ENCODE assay signal across 23 cellular contexts in the genomic region with DNA sequence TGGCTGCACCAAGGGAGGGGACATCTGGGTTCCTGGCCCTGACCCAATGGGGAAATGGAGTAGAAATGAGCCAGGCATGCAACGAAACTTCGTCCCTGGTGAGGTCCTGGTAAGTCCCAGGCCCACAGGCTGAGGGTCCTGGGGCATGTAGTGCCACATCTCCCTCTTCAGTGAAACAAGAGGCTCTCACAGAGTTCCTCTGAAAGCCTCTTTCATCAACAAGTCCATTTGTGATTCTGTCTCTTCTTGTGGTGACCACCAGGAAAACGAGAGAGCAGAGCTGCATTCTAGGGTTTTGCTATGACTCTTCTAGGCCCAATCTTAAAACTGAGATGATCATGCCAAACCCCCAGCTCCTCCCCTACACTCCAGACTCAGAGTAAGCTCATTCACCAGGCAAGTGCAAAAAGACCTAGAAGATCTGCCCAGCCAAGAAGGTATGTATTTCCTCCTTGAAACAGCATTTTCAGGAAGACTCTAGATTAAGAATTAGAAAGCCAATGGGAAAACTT.
"Had no signal": no experiment of that assay in that cellular context is flagged by ENCODE, and none has a peak within 500 bp of the region (broad histone marks: within the 10 kb centered on the region; RNA-seq: fewer than 3 reads in every experiment).

No MANE protein-coding gene starts in this region.

- H3K27me3 ChIP-seq: colonic mucosa, gastrocnemius medialis, pancreas, right lobe of liver, testis had no signal

- H3K27ac ChIP-seq: colonic mucosa, gastrocnemius medialis, left ventricle myocardium inferior, lower lobe of right lung, pancreas, prostate gland, right lobe of liver, testis, transverse colon had no signal

- ATAC-seq: gastrocnemius medialis; left cardiac atrium; lower lobe of right lung; pancreas; right lobe of liver; stimulated activated memory B cell treated with anti-CD40 and anti-IgM and Interleukin-4, amounts not matched to agents 10 μg/mL and 1 μg/mL and 100 μg/mL, for 72 hours had no signal

- H3K9me3 ChIP-seq: colonic mucosa, gastrocnemius medialis, left ventricle myocardium inferior, lower lobe of right lung, pancreas, prostate gland, right lobe of liver, testis, transverse colon had no signal

- H3K27ac Mint-ChIP-seq: endodermal cell; immature natural killer cell; naive B cell; nephron; stimulated activated memory B cell treated with anti-CD40 and anti-IgM and Interleukin-4, amounts not matched to agents 10 μg/mL and 1 μg/mL and 100 μg/mL, for 72 hours had no signal

- H3K4me3 Mint-ChIP-seq: endodermal cell; immature natural killer cell; naive B cell; nephron; stimulated activated memory B cell treated with anti-CD40 and anti-IgM and Interleukin-4, amounts not matched to agents 10 μg/mL and 1 μg/mL and 100 μg/mL, for 72 hours had no signal

- H3K27me3 Mint-ChIP-seq: stimulated activated memory B cell treated with anti-CD40 and anti-IgM and Interleukin-4, amounts not matched to agents 10 μg/mL and 1 μg/mL and 100 μg/mL, for 72 hours had no signal

- H3K4me3 ChIP-seq: colonic mucosa, gastrocnemius medialis, left ventricle myocardium inferior, lower lobe of right lung, pancreas, prostate gland, right lobe of liver, testis, transverse colon had no signal

- H3K36me3 ChIP-seq: colonic mucosa, gastrocnemius medialis, left ventricle myocardium inferior, lower lobe of right lung, pancreas, prostate gland, right lobe of liver, transverse colon had no signal

- H3K36me3 Mint-ChIP-seq: immature natural killer cell; naive B cell; stimulated activated memory B cell treated with anti-CD40 and anti-IgM and Interleukin-4, amounts not matched to agents 10 μg/mL and 1 μg/mL and 100 μg/mL, for 72 hours had no signal

- H3K9me3 Mint-ChIP-seq: endodermal cell; immature natural killer cell; naive B cell; nephron; stimulated activated memory B cell treated with anti-CD40 and anti-IgM and Interleukin-4, amounts not matched to agents 10 μg/mL and 1 μg/mL and 100 μg/mL, for 72 hours had no signal

- H3K4me1 ChIP-seq: colonic mucosa, gastrocnemius medialis, left ventricle myocardium inferior, lower lobe of right lung, pancreas, prostate gland, right lobe of liver, testis, transverse colon had no signal

- H3K4me1 Mint-ChIP-seq: immature natural killer cell; naive B cell; stimulated activated memory B cell treated with anti-CD40 and anti-IgM and Interleukin-4, amounts not matched to agents 10 μg/mL and 1 μg/mL and 100 μg/mL, for 72 hours had no signal

- DNase-seq: colonic mucosa; dermis blood vessel endothelial cell; effector CD4-positive, alpha-beta T cell; endodermal cell; gastrocnemius medialis; immature natural killer cell; kidney; left cardiac atrium; left ventricle myocardium inferior; lower lobe of right lung; mesendoderm; naive B cell; occipital lobe; pancreas; retina; right lobe of liver; stimulated activated CD4-positive, alpha-beta T cell treated with anti-CD3 and anti-CD28 coated beads, Interleukin-4, amount 100 ng/mL, for 1 hour; stimulated activated CD8-positive, alpha-beta memory T cell treated with anti-CD3 and anti-CD28 coated beads, Interleukin-4, amount 100 ng/mL, for 48 hours; testis; transverse colon had no signal
